Comparison of ENCODE assay signal across 8 cellular contexts in genomic region chr9:19231126-19232035, GRCh38. TPM values are rescaled to one million over a fixed set of nuclear protein-coding genes. Genes with fewer than 3 reads are reported as not detected.
DNase-seq lines count a peak whose midpoint lies in the region; ATAC-seq and TF ChIP-seq lines count a peak whose summit lies in the region.

No MANE protein-coding gene starts in this region.

- H3K4me1 ChIP-seq in psoas muscle, result peaks cover 20% of the 10 kb centered on the region

- TF ChIP-seq CTCF in WERI-Rb-1 (IDR thresholded peaks at IDR 0.05; ENCODE audit: low read depth, low read length) (no peak), psoas muscle (IDR thresholded peaks at IDR 0.05) (no peak)

- H3K4me3 ChIP-seq in WERI-Rb-1 (ENCODE audit: low read depth, low read length), result peak overlapping the region; percentile 88
- peak overlapping the region; percentile 100 for H3K4me3 ChIP-seq in psoas muscle

- intact Hi-C loops in Right ventricle myocardium superior (cut with DNase I), result loop anchor here (2.0 kb wide), 1 partner anchor 29 kb away; no protein-coding TSS in a partner anchor
- intact Hi-C loops in psoas muscle (cut with DNase I), result loop anchor here in 1 of 2 donors (5.0 to 10.0 kb wide), 4 partner anchors 104 to 233 kb away; partner anchors contain the start of genes HAUS6 and PLIN2

- no peaks in the 10 kb centered on the region for H3K27me3 ChIP-seq in WERI-Rb-1 (ENCODE audit: insufficient read depth, low read depth, severe bottlenecking)
- H3K27me3 ChIP-seq in psoas muscle (ENCODE audit: insufficient read depth in 3 of 3, low read length in 2 of 3), result no peaks in the 10 kb centered on the region

- H3K36me3 ChIP-seq in WERI-Rb-1 (peaks cover 4% of the 10 kb centered on the region), psoas muscle (ENCODE audit: insufficient read depth in 1 of 2, low read depth in 1 of 2) (no peaks in the 10 kb centered on the region)

- H3K9me3 ChIP-seq in WERI-Rb-1 (ENCODE audit: severe bottlenecking), result no peaks in the 10 kb centered on the region
- H3K9me3 ChIP-seq in psoas muscle, result no peaks in the 10 kb centered on the region

- H3K27ac ChIP-seq in WERI-Rb-1 (peak overlapping the region; percentile 97), psoas muscle (peak overlapping the region; percentile 97)

- peak; percentile 11 for DNase-seq in COLO668 (lab: John Stamatoyannopoulos, UW; ENCODE audit: unreplicated experiment)
- peak; percentile 19 for DNase-seq in GM19238 (ENCODE audit: insufficient read length, low spot score)
- peak; percentile 3 for DNase-seq in HK-2 (ENCODE audit: unreplicated experiment)
- DNase-seq in WERI-Rb-1, result no peak
- no peak for DNase-seq in Right ventricle myocardium superior
- DNase-seq in psoas muscle, result peak in 1 of 2 donors; percentile 65
- no peak for DNase-seq in NCI-H774 (lab: John Stamatoyannopoulos, UW)

- ATAC-seq in Right ventricle myocardium superior (ENCODE audit: poor library complexity) (peak; percentile 1), psoas muscle (peak; percentile 19 to 37 (median 32)), GM19455 (IDR thresholded peaks at IDR 0.05; ENCODE audit: unreplicated experiment) (no peak)

- WGBS in psoas muscle, 3 donors, result 1 to 2% (median 1%) methylated on average over 40 of the region's 40 CpGs

RNA-seq across cellular contexts. Expression of gene DENND4C, which starts 0.9 kb away (rescaled TPM):
- 20.8 TPM for total RNA-seq in Right ventricle myocardium superior
- total RNA-seq in psoas muscle, result 10 to 100 TPM; 12.2 to 16.4 (median 13.9) TPM
- 1 to 10 TPM; 5.6 to 9.8 (median 5.6) TPM for polyA plus RNA-seq in psoas muscle

Comparison
In these comparisons a context has a peak if more than half of its experiments do, and no peak if none do; other contexts are left out.
1. DNase-seq: peak in COLO668 (single experiment), GM19238 (single experiment) and HK-2 (single experiment); none in WERI-Rb-1 (single experiment), Right ventricle myocardium superior (single experiment) and NCI-H774 (single experiment).